8 cellular contexts compared by ENCODE assay signal in the genomic region with DNA sequence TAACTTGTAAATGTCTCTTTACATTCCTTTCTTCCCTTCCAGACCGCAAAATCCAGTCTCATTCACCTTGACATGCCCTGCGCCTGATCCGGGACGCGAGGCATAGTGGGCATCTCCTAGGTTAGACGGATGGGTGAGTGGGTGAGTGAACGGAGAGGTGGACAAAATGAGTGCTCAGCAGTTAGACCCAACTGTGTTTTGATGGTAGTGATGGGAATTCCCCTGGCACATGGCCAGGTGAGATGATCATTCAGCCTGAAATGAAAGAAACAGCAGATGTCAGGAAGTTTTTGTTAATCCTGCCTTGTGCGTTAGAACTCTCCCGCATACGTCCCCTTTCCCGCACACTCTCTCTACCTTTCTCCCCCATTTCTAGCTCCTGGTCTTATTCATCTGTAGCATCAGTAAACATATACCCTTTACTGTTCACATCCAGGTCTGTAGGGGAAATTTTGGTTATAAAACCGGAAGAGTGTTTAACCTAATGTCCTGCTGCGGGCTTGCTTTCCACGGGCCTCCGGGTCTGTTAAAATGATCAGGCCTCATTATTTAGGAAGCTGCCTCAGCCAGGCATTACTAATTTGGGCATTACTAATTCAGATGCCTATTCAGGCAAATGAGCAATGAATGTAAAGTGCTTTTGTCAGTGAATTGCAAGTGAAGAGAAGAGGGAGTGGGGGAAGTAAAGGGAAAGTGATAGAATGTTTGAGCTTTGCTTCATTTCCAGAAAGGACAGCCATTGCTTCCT.
DNase-seq lines count a peak whose midpoint lies in the region; ATAC-seq and TF ChIP-seq lines count a peak whose summit lies in the region.

No MANE protein-coding gene starts in this region.

- H3K27me3 Mint-ChIP-seq in T-helper 17 cell (no peaks in the 10 kb centered on the region), chondrocyte (ENCODE audit: low read depth) (no peaks in the 10 kb centered on the region), glutamatergic neuron (ENCODE audit: unreplicated experiment) (no peaks in the 10 kb centered on the region)

- H3K9me3 ChIP-seq in T-helper 17 cell (ENCODE audit: control insufficient read depth, low read length, poor library complexity, severe bottlenecking) (no peaks in the 10 kb centered on the region), parathyroid adenoma (ENCODE audit: control insufficient read depth, low read length) (no peaks in the 10 kb centered on the region)

- TF ChIP-seq CTCF in chondrocyte (IDR thresholded peaks at IDR 0.05): no peak
- TF ChIP-seq CTCF in parathyroid adenoma (IDR thresholded peaks at IDR 0.05): no peak
- TF ChIP-seq CTCF in glutamatergic neuron (IDR thresholded peaks at IDR 0.05; ENCODE audit: partially characterized antibody, unreplicated experiment): no peak

- H3K4me3 ChIP-seq in parathyroid adenoma (ENCODE audit: low read depth, low read length): no peak overlapping the region

- H3K4me1 ChIP-seq in parathyroid adenoma: peaks cover 20% of the 10 kb centered on the region

- H3K27me3 ChIP-seq in parathyroid adenoma (ENCODE audit: control insufficient read depth, insufficient read depth, low read length): no peaks in the 10 kb centered on the region

- no peaks in the 10 kb centered on the region for H3K36me3 ChIP-seq in parathyroid adenoma (ENCODE audit: control insufficient read depth, insufficient read depth, low read length)

- no peak overlapping the region for H3K9ac ChIP-seq in parathyroid adenoma

- H3K4me1 Mint-ChIP-seq in T-helper 17 cell: peaks cover 37% of the 10 kb centered on the region
- H3K4me1 Mint-ChIP-seq in chondrocyte (ENCODE audit: low read depth): peaks cover 44% of the 10 kb centered on the region
- H3K4me1 Mint-ChIP-seq in glutamatergic neuron (ENCODE audit: low read depth, unreplicated experiment): peaks cover 25% of the 10 kb centered on the region

- peaks cover 14% of the 10 kb centered on the region for H3K79me2 ChIP-seq in parathyroid adenoma

- H3K4me3 Mint-ChIP-seq in T-helper 17 cell (peak overlapping the region; percentile 66), chondrocyte (ENCODE audit: unreplicated experiment) (no peak overlapping the region), glutamatergic neuron (ENCODE audit: unreplicated experiment) (no peak overlapping the region)

- peak; percentile 61 for DNase-seq in EH (ENCODE audit: low read depth)
- DNase-seq in T-helper 17 cell: peak; percentile 21 to 53 (median 40)
- DNase-seq in chondrocyte (ENCODE audit: low spot score): no peak
- DNase-seq in glutamatergic neuron: no peak
- no peak for DNase-seq in left lobe of liver (ENCODE audit: low spot score)
- DNase-seq in GDM1 (lab: John Stamatoyannopoulos, UW): no peak

- no peak overlapping the region for H3K27ac Mint-ChIP-seq in T-helper 17 cell
- peak overlapping the region; percentile 91 for H3K27ac Mint-ChIP-seq in chondrocyte (ENCODE audit: unreplicated experiment)
- H3K27ac Mint-ChIP-seq in glutamatergic neuron (ENCODE audit: unreplicated experiment): no peak overlapping the region

- peaks cover 7% of the 10 kb centered on the region for H3K36me3 Mint-ChIP-seq in T-helper 17 cell (ENCODE audit: low read depth)
- H3K36me3 Mint-ChIP-seq in chondrocyte (ENCODE audit: low read depth): peaks cover 6% of the 10 kb centered on the region
- peaks cover 4% of the 10 kb centered on the region for H3K36me3 Mint-ChIP-seq in glutamatergic neuron (ENCODE audit: unreplicated experiment)

- H3K9me3 Mint-ChIP-seq in chondrocyte (ENCODE audit: low read depth) (no peaks in the 10 kb centered on the region), glutamatergic neuron (ENCODE audit: unreplicated experiment) (peaks cover 2% of the 10 kb centered on the region)

- peak overlapping the region; percentile 45 for H3K27ac ChIP-seq in parathyroid adenoma

- ATAC-seq in HG02678 (IDR thresholded peaks at IDR 0.05; ENCODE audit: unreplicated experiment) (peak; percentile 54), T-helper 17 cell (peak; percentile 79), left lobe of liver (no peak)

- peak overlapping the region; percentile 46 for H2AFZ ChIP-seq in parathyroid adenoma

- no peak overlapping the region for H3K4me2 ChIP-seq in parathyroid adenoma (ENCODE audit: low read length)

Comparison
In these comparisons a context has a peak if more than half of its experiments do, and no peak if none do; other contexts are left out.
1. DNase-seq: peak in EH (single experiment) and T-helper 17 cell (3 of 3); none in chondrocyte (single experiment), glutamatergic neuron (single experiment), left lobe of liver (single experiment) and GDM1 (single experiment).